In genomic region chr18:35343936-35344735, GRCh38 we compare ENCODE assay signal across 8 cellular contexts. TPM values are rescaled to one million over a fixed set of nuclear protein-coding genes. Genes with fewer than 3 reads are reported as not detected.
A peak's percentile ranks its signal among the peaks of the same experiment; 100 is the strongest.
DNase-seq lines count a peak whose midpoint lies in the region; ATAC-seq and TF ChIP-seq lines count a peak whose summit lies in the region.

TSS of gene ZNF24 (minus strand) at chr18:35344420. CDS start at chr18:35340650, 3,770 bp downstream.

- WGBS in esophagus, 2 donors, result 0 to 1% methylated on average over 55 to 64 of the region's 64 CpGs

- H3K27me3 Mint-ChIP-seq in activated T-cell treated with anti-CD3 and anti-CD28 coated beads, Interleukin-2, amount 50 U/mL, for 4 hours (ENCODE audit: low read depth), result no peaks in the 10 kb centered on the region

- H3K4me1 ChIP-seq in Panc1 (ENCODE audit: control insufficient read depth, insufficient read depth, low read length) (peaks cover 20% of the 10 kb centered on the region), esophagus (ENCODE audit: control insufficient read depth in 2 of 2, insufficient read depth in 2 of 2, low read length in 1 of 2) (no peaks in the 10 kb centered on the region), muscle layer of colon (ENCODE audit: insufficient read depth, low read length) (peaks cover 28% of the 10 kb centered on the region)

- intact Hi-C loops in Panc1 (cut with micrococcal nuclease; ENCODE audit: unreplicated experiment), result loop anchor here (10.0 kb wide), 1 partner anchor 109 kb away; no protein-coding TSS in a partner anchor

- H3K9ac ChIP-seq in muscle layer of colon (ENCODE audit: low read length), result peak within 1 kb of the TSS; percentile 89

- TF ChIP-seq CTCF in Panc1 (IDR thresholded peaks at IDR 0.05), result no peak

- DNase-seq in DMS53 (lab: John Stamatoyannopoulos, UW) (peak; percentile 99), KG1 (lab: John Stamatoyannopoulos, UW) (peak; percentile 84), Panc1 (ENCODE audit: low read depth, low spot score) (peak; percentile 42)
- peak; percentile 88 for DNase-seq in activated T-cell treated with anti-CD3 and anti-CD28 coated beads, Interleukin-2, amount 50 U/mL, for 4 hours
- DNase-seq in stimulated activated CD8-positive, alpha-beta memory T cell treated with anti-CD3 and anti-CD28 coated beads, Interleukin-7, amount 100 ng/mL, for 24 hours (ENCODE audit: low read depth), result peak; percentile 84

- H3K4me3 ChIP-seq in Panc1 (ENCODE audit: low read depth in 2 of 2, low read length in 2 of 2) (peak within 1 kb of the TSS; percentile 75 to 82), esophagus (ENCODE audit: low read depth in 1 of 2, low read length in 2 of 2) (peak within 1 kb of the TSS; percentile 97), muscle layer of colon (ENCODE audit: low read depth in 1 of 2, low read length in 2 of 2) (peak within 1 kb of the TSS; percentile 75 to 99)

- BruUV-seq in Panc1 (replicated peaks; lab: Mats Ljungman, UMichigan), result no TSS peak

- H3K27ac ChIP-seq in Panc1 (ENCODE audit: low read length) (peak within 1 kb of the TSS; percentile 92), esophagus (ENCODE audit: low read depth in 2 of 2, low read length in 1 of 2) (peak within 1 kb of the TSS; percentile 98 to 99), muscle layer of colon (ENCODE audit: low read depth, low read length) (peak within 1 kb of the TSS; percentile 100)

- no peaks in the 10 kb centered on the region for H3K9me3 Mint-ChIP-seq in activated T-cell treated with anti-CD3 and anti-CD28 coated beads, Interleukin-2, amount 50 U/mL, for 4 hours

- ATAC-seq in GM21723 (IDR thresholded peaks at IDR 0.05; ENCODE audit: unreplicated experiment) (peak; percentile 92), Panc1 (peak; percentile 94)
- ATAC-seq in activated T-cell treated with anti-CD3 and anti-CD28 coated beads, Interleukin-2, amount 50 U/mL, for 4 hours, result peak; percentile 93 to 95

- in situ Hi-C loops in Panc1 (cut with HindIII; ENCODE audit: low pct_unique_long_range_greater_than_20kb, low sequenced_read_pairs), result no loop called here

- H3K27me3 ChIP-seq in Panc1 (ENCODE audit: control insufficient read depth, insufficient read depth, low read length) (no peaks in the 10 kb centered on the region), esophagus (ENCODE audit: control insufficient read depth in 1 of 2, insufficient read depth in 2 of 2, low read length in 2 of 2) (no peaks in the 10 kb centered on the region), muscle layer of colon (ENCODE audit: control insufficient read depth in 1 of 2, insufficient read depth in 2 of 2, low read length in 2 of 2) (no peaks in the 10 kb centered on the region)

- H3K36me3 Mint-ChIP-seq in activated T-cell treated with anti-CD3 and anti-CD28 coated beads, Interleukin-2, amount 50 U/mL, for 4 hours (ENCODE audit: insufficient read depth), result peaks cover 17% of the 10 kb centered on the region

- H3K36me3 ChIP-seq in Panc1 (ENCODE audit: control insufficient read depth, insufficient read depth, low read length) (peaks cover 16% of the 10 kb centered on the region), esophagus (ENCODE audit: control insufficient read depth in 2 of 2, insufficient read depth in 2 of 2, low read length in 1 of 2) (peaks cover 7 to 9% of the 10 kb centered on the region in 2 donors), muscle layer of colon (ENCODE audit: insufficient read depth, low read length) (peaks cover 11% of the 10 kb centered on the region)

- H3K4me1 Mint-ChIP-seq in activated T-cell treated with anti-CD3 and anti-CD28 coated beads, Interleukin-2, amount 50 U/mL, for 4 hours (ENCODE audit: low read depth), result peaks cover 43% of the 10 kb centered on the region

- CTCF ChIA-PET in Panc1 (lab: Charles Lee), result interaction anchor here (1.3 kb wide), 1 partner anchor 112 kb away, joined by 4 read pairs; no protein-coding TSS in a partner anchor

- peak within 1 kb of the TSS; percentile 94 for H3K4me3 Mint-ChIP-seq in activated T-cell treated with anti-CD3 and anti-CD28 coated beads, Interleukin-2, amount 50 U/mL, for 4 hours

- H3K9me3 ChIP-seq in Panc1 (ENCODE audit: control insufficient read depth, insufficient read depth, low read depth, low read length) (no peaks in the 10 kb centered on the region), esophagus (ENCODE audit: control insufficient read depth in 2 of 2, insufficient read depth in 1 of 2, low read depth in 1 of 2, low read length in 1 of 2) (no peaks in the 10 kb centered on the region), muscle layer of colon (ENCODE audit: low read length) (no peaks in the 10 kb centered on the region)

- POLR2A ChIA-PET in Panc1 (lab: Charles Lee), result interaction anchor here (0.5 to 0.7 kb wide), 2 partner anchors 11 to 237 kb away, joined by 3 to 7 read pairs; no protein-coding TSS in a partner anchor

RNA-seq across cellular contexts. Expression of gene ZNF24, which starts in this region (rescaled TPM):
- total RNA-seq in Panc1 (2021; ENCODE audit: unreplicated experiment), result 46.8 TPM
- 18.7 TPM for polyA plus RNA-seq in Panc1 (2012; ENCODE audit: insufficient read length)
- 10 to 100 TPM; 53.5 to 61.5 (median 59.6) TPM for total RNA-seq in activated T-cell treated with anti-CD3 and anti-CD28 coated beads, Interleukin-2, amount 50 U/mL, for 4 hours
- polyA plus RNA-seq in esophagus, result 10 to 100 TPM in 1 of 2 donors, 1 to 10 TPM in 1; 9.6 to 10.1 TPM

Comparison
In these comparisons a context has a peak if more than half of its experiments do, and no peak if none do; other contexts are left out.
1. Peak in every context shown above with its lines: DNase-seq, ATAC-seq, H3K4me3 ChIP-seq and H3K27ac ChIP-seq.
2. DNase-seq: peak in every context shown above with its lines; median percentile 99 in DMS53; 88 in activated T-cell treated with anti-CD3 and anti-CD28 coated beads, Interleukin-2, amount 50 U/mL, for 4 hours; 84 in KG1; 84 in stimulated activated CD8-positive, alpha-beta memory T cell treated with anti-CD3 and anti-CD28 coated beads, Interleukin-7, amount 100 ng/mL, for 24 hours; 42 in Panc1.